In genomic region chr15:75625542-75626347, GRCh38 we compare ENCODE assay signal across 8 cellular contexts. TPM values are rescaled to one million over a fixed set of nuclear protein-coding genes. Genes with fewer than 3 reads are reported as not detected.
A peak's percentile ranks its signal among the peaks of the same experiment; 100 is the strongest.
DNase-seq lines count a peak whose midpoint lies in the region; ATAC-seq and TF ChIP-seq lines count a peak whose summit lies in the region.

Gene SNUPN, minus strand, starts transcription at chr15:75625725. Its CDS starts 4,674 bp downstream, at chr15:75621051.

- peak; percentile 88 for ATAC-seq in HG02759 (IDR thresholded peaks at IDR 0.05; ENCODE audit: unreplicated experiment)
- ATAC-seq in heart left ventricle: peak; percentile 85 to 95 (median 94)

- TF ChIP-seq POLR2A in adrenal gland (IDR thresholded peaks at IDR 0.05) (peak; percentile 11 to 67), heart left ventricle (IDR thresholded peaks at IDR 0.05) (peak in 1 of 2 donors; percentile 57)

- WGBS in adrenal gland, 4 donors: 1 to 8% (median 4%) methylated on average over 7 to 47 of the region's 47 CpGs
- WGBS in heart left ventricle, 4 donors: 1 to 2% (median 2%) methylated on average over 32 to 47 of the region's 47 CpGs

- H3K27ac ChIP-seq in adrenal gland (peak within 1 kb of the TSS; percentile 81 to 95 (median 91)), heart left ventricle (peak within 1 kb of the TSS; percentile 93 to 100 (median 97))

- peaks cover 6% of the 10 kb centered on the region for H3K36me3 Mint-ChIP-seq in type B pancreatic cell

- H3K4me3 ChIP-seq in GM12864 (ENCODE audit: low read depth, low read length) (peak within 1 kb of the TSS; percentile 87), adrenal gland (peak within 1 kb of the TSS; percentile 58 to 94 (median 86)), heart left ventricle (peak within 1 kb of the TSS; percentile 67 to 98 (median 81))

- no peaks in the 10 kb centered on the region for H3K4me1 Mint-ChIP-seq in type B pancreatic cell (ENCODE audit: unreplicated experiment)

- DNase-seq in GM12864 (ENCODE audit: low read depth) (peak; percentile 82), NCI-H146 (lab: John Stamatoyannopoulos, UW) (peak; percentile 87), adrenal gland (peak; percentile 93 to 97 (median 95)), heart left ventricle (peak; percentile 96 to 97 (median 96)), posterior cingulate gyrus (peak; percentile 87 to 99 (median 91)), type B pancreatic cell (ENCODE audit: extremely low spot score, unreplicated experiment) (peak; percentile 92)

- peak within 1 kb of the TSS; percentile 87 for H3K27ac Mint-ChIP-seq in type B pancreatic cell

- H3K4me1 ChIP-seq in adrenal gland (replicated peaks in 1 of 2) (peaks cover 4 to 17% of the 10 kb centered on the region in 2 donors), heart left ventricle (peaks cover 0 to 25% (median 13%) of the 10 kb centered on the region in 12 donors)

- H3K9me3 Mint-ChIP-seq in type B pancreatic cell: no peaks in the 10 kb centered on the region

- H3K36me3 ChIP-seq in adrenal gland (replicated peaks in 1 of 2) (no peaks in the 10 kb centered on the region), heart left ventricle (no peaks in the 10 kb centered on the region)

- H3K27me3 Mint-ChIP-seq in type B pancreatic cell: no peaks in the 10 kb centered on the region

- H3K9me3 ChIP-seq in adrenal gland (replicated peaks in 1 of 3) (no peaks in the 10 kb centered on the region), heart left ventricle (no peaks in the 10 kb centered on the region)

- TF ChIP-seq CTCF in GM12864 (IDR thresholded peaks at IDR 0.05; ENCODE audit: low read depth, low read length, missing control alignments) (no peak), adrenal gland (IDR thresholded peaks at IDR 0.05) (no peak), heart left ventricle (IDR thresholded peaks at IDR 0.05) (no peak), type B pancreatic cell (conservative IDR thresholded peaks at IDR 0.05) (no peak)

- intact Hi-C loops in T-helper 1 cell treated with Interleukin-12 subunit alpha and Interleukin-12 subunit beta and Interleukin-4 antibody, amounts not matched to agents 30 ng/mL and 1 ng/mL, for 36 hours (cut with micrococcal nuclease): loop anchor here (1.0 to 10.0 kb wide), 12 partner anchors 15 to 1013 kb away; partner anchors contain the start of genes C15orf39, CSK, IMP3 and MAN2C1
- intact Hi-C loops in adrenal gland (cut with DNase I) (loop anchor here in 1 of 2 donors (10.0 kb wide), 1 partner anchor 51 kb away; the partner anchor contains the start of gene PTPN9), heart left ventricle (cut with DNase I) (loop anchor here in 5 of 10 donors (1.0 to 10.0 kb wide), 8 partner anchors 13 to 257 kb away; partner anchors contain the start of genes SIN3A (in 3 of the 5), PTPN9 (in 2 of the 5) and MAN2C1 (in 1 of the 5)), posterior cingulate gyrus (cut with DNase I) (loop anchor here (1.0 to 5.0 kb wide), 3 partner anchors 15 to 258 kb away; partner anchors contain the start of genes IMP3, MAN2C1 and SIN3A)

- peak within 1 kb of the TSS; percentile 92 for H3K4me3 Mint-ChIP-seq in type B pancreatic cell

- H3K27me3 ChIP-seq in adrenal gland (no peaks in the 10 kb centered on the region), heart left ventricle (no peaks in the 10 kb centered on the region)

RNA-seq across cellular contexts. Expression of gene SNUPN, which starts in this region (rescaled TPM):
- 30.8 and 31.1 TPM in 2 replicates for total RNA-seq in T-helper 1 cell treated with Interleukin-12 subunit alpha and Interleukin-12 subunit beta and Interleukin-4 antibody, amounts not matched to agents 30 ng/mL and 1 ng/mL, for 36 hours
- total RNA-seq in adrenal gland: 10 to 100 TPM; 18.5 to 40.8 (median 25.1) TPM
- polyA plus RNA-seq in adrenal gland: 10 to 100 TPM; 13.5 to 21.8 (median 16.7) TPM
- 10 to 100 TPM; 13.2 to 21.6 (median 14.5) TPM for total RNA-seq in heart left ventricle
- 10 to 100 TPM; 14.1 to 15.5 TPM for polyA plus RNA-seq in heart left ventricle
- total RNA-seq in type B pancreatic cell (ENCODE audit: low replicate concordance): 17.0 and 23.2 TPM in 2 replicates

Comparison
In these comparisons a context has a peak if more than half of its experiments do, and no peak if none do; other contexts are left out.
1. Peak in every context shown above with its lines: DNase-seq, ATAC-seq, H3K4me3 ChIP-seq and H3K27ac ChIP-seq.